In the genomic region with DNA sequence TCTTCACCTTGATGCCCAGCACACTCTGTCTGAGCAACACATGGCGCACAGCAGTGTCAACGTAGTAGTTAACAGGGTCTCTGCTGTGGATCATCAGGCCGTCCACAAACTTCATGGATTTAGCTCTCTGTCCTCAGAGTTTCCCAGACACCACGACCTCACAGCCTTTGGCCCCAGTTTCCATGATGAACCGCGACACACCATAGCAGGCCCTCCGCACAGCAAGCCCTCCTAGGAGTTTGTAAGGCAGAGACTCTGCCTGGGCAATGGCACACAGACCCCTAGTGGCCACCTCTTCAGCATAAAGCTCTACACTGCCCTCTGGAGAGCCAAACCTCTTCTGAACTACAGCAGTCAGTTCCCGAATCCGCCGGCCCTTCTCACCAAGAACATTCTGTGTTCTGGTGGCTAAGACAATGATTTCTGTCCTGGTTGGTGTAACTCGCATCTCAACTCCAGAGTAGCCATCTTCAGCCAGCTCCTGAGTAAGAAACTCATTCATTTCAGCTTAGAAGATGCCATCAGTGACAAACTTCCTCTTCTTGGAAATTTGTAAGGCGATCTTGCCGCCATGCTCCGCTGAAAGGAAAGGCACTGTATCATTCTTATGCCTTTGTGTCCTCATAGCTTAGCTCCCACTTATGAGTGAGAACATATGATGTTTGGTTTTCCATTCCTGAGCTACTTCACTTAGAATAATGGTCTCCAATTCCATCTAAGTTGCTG, we compare ENCODE assay signal across 9 cellular contexts. TPM values are rescaled to one million over a fixed set of nuclear protein-coding genes. Genes with fewer than 3 reads are reported as not detected.
DNase-seq lines count a peak whose midpoint lies in the region; ATAC-seq, FAIRE-seq and TF ChIP-seq lines count a peak whose summit lies in the region.
"Not testable (repeated sequence)": the region's sequence is repeated elsewhere in the genome, so short reads cannot be mapped to it uniquely, and the experiment has no call there.
"Had no signal": no experiment of that assay in that cellular context is flagged by ENCODE, and none has a peak within 500 bp of the region (broad histone marks: within the 10 kb centered on the region; RNA-seq: fewer than 3 reads in every experiment).

No MANE protein-coding gene starts in this region.

- TF ChIP-seq RAD21 in GM12878 (IDR thresholded peaks at IDR 0.05; ENCODE audit: insufficient read depth, low read depth, low read length) = peak; percentile 37; the same call in 1 of the 2 replicates

- not testable (repeated sequence) for TF ChIP-seq POLR2A in GM12878 (IDR thresholded peaks at IDR 0.05; ENCODE audit: low read depth, low read length)

- H3F3A ChIP-seq in MM.1S (ENCODE audit: insufficient read depth, low read length) = not testable (repeated sequence)

- H3K79me2 ChIP-seq in MM.1S (ENCODE audit: low read length); GM12878 (ENCODE audit: control insufficient read depth, insufficient read depth, low read length): not testable (repeated sequence)

- intact Hi-C loops in Calu3 (cut with micrococcal nuclease; ENCODE audit: unreplicated experiment); Panc1 (cut with micrococcal nuclease; ENCODE audit: unreplicated experiment); lower lobe of right lung (cut with DNase I): not testable (repeated sequence)
- intact Hi-C loops in GM12878 (cut with micrococcal nuclease; ENCODE audit: unreplicated experiment) = loop anchor here (2.0 kb wide), 1 partner anchor 62 kb away; no protein-coding TSS in a partner anchor

- not testable (repeated sequence) for H3K36me3 Mint-ChIP-seq in Calu3 (ENCODE audit: insufficient read depth, unreplicated experiment); stimulated activated effector memory CD8-positive, alpha-beta T cell treated with anti-CD3 and anti-CD28 coated beads, Interleukin-12 subunit alpha, Interleukin-12 subunit beta, amount 100 ng/mL, for 72 hours

- RAD21 ChIA-PET in GM12878 (lab: Charles Lee; ENCODE audit: unreplicated experiment) = interaction anchor here (1.7 kb wide), 1 partner anchor 63 kb away, joined by 9 read pairs; no protein-coding TSS in a partner anchor

- H3K27me3 Mint-ChIP-seq in Calu3 (ENCODE audit: unreplicated experiment) = not testable (repeated sequence)

- peak; percentile 25 for TF ChIP-seq CTCF in Calu3 (IDR thresholded peaks at IDR 0.05; ENCODE audit: unreplicated experiment)
- peak; percentile 29 for TF ChIP-seq CTCF in GM20000 (IDR thresholded peaks at IDR 0.05; ENCODE audit: extremely low read depth, missing control alignments)
- TF ChIP-seq CTCF in MM.1S (IDR thresholded peaks at IDR 0.05; ENCODE audit: low read length) = peak; percentile 34
- peak; percentile 57 for TF ChIP-seq CTCF in Panc1 (IDR thresholded peaks at IDR 0.05)
- peak; percentile 33 to 59 (median 41); a peak in 5 of 6 replicates for TF ChIP-seq CTCF in GM12878 (IDR thresholded peaks at IDR 0.05 in 2 of 3, conservative IDR thresholded peaks at IDR 0.05 in 1 of 3; ENCODE audit: control insufficient read depth in 2 of 3, extremely low read depth in 1 of 3, insufficient read depth in 1 of 3, low read depth in 3 of 3, low read length in 3 of 3)
- TF ChIP-seq CTCF in foreskin keratinocyte (conservative IDR thresholded peaks at IDR 0.05) = peak; percentile 55
- peak; percentile 26 for TF ChIP-seq CTCF in lower lobe of right lung (IDR thresholded peaks at IDR 0.05)

- peak; percentile 8 for DNase-seq in Calu3
- DNase-seq in GM20000 (ENCODE audit: low spot score) = peak; percentile 42
- DNase-seq in MM.1S; GM12878 (ENCODE audit: low read depth, low spot score); foreskin keratinocyte; lower lobe of right lung; stimulated activated effector memory CD8-positive, alpha-beta T cell treated with anti-CD3 and anti-CD28 coated beads, Interleukin-12 subunit alpha, Interleukin-12 subunit beta, amount 100 ng/mL, for 72 hours (ENCODE audit: low spot score in 2 of 2): not testable (repeated sequence)
- DNase-seq in Panc1 (ENCODE audit: low read depth, low spot score) = peak; percentile 8

- H3K27me3 ChIP-seq in MM.1S (replicated peaks; ENCODE audit: insufficient read depth, low read length); Panc1 (ENCODE audit: control insufficient read depth, insufficient read depth, low read length); GM12878 (replicated peaks in 1 of 2; ENCODE audit: control insufficient read depth in 2 of 2, insufficient read depth in 2 of 2, low read length in 1 of 2); foreskin keratinocyte; lower lobe of right lung (ENCODE audit: low read depth): not testable (repeated sequence)

- in situ Hi-C loops in Panc1 (cut with HindIII; ENCODE audit: low pct_unique_long_range_greater_than_20kb, low sequenced_read_pairs); GM12878 (cut with MboI): not testable (repeated sequence)

- H3K9me3 ChIP-seq in MM.1S (replicated peaks; ENCODE audit: insufficient read depth, low read length); Panc1 (ENCODE audit: control insufficient read depth, insufficient read depth, low read depth, low read length); GM12878 (replicated peaks; ENCODE audit: control insufficient read depth, insufficient read depth, low read length); lower lobe of right lung: not testable (repeated sequence)

- SMC1A ChIA-PET in GM12878 (lab: Charles Lee; ENCODE audit: uncharacterized antibody, unreplicated experiment) = interaction anchor here (0.9 to 3.8 kb wide), 3 partner anchors 15 to 611 kb away, joined by 3 to 30 read pairs (median 6); no protein-coding TSS in a partner anchor

- not testable (repeated sequence) for H3K9me3 Mint-ChIP-seq in Calu3 (ENCODE audit: low read depth, unreplicated experiment); stimulated activated effector memory CD8-positive, alpha-beta T cell treated with anti-CD3 and anti-CD28 coated beads, Interleukin-12 subunit alpha, Interleukin-12 subunit beta, amount 100 ng/mL, for 72 hours

- H3K9ac ChIP-seq in MM.1S (ENCODE audit: low read length); GM12878 (ENCODE audit: control insufficient read depth, insufficient read depth, low read length): not testable (repeated sequence)

- H3K27ac ChIP-seq in MM.1S (ENCODE audit: low read length); Panc1 (ENCODE audit: low read length); GM12878 (ENCODE audit: control insufficient read depth, insufficient read depth); foreskin keratinocyte; lower lobe of right lung: not testable (repeated sequence)

- not testable (repeated sequence) for H3K36me3 ChIP-seq in MM.1S (replicated peaks; ENCODE audit: insufficient read depth, low read length); Panc1 (ENCODE audit: control insufficient read depth, insufficient read depth, low read length); GM12878 (ENCODE audit: control insufficient read depth in 2 of 2, insufficient read depth in 2 of 2, low read length in 1 of 2); lower lobe of right lung

- not testable (repeated sequence) for H3K4me2 ChIP-seq in MM.1S (ENCODE audit: low read depth, low read length); GM12878 (ENCODE audit: control insufficient read depth, insufficient read depth)

- WGBS in GM12878 (ENCODE audit: insufficient coverage, insufficient replicate concordance, low lambda C conversion rate, missing lambda C conversion rate) = 57% methylated on average over 14 of the region's 14 CpGs

- H3K4me3 ChIP-seq in MM.1S (ENCODE audit: low read length); Panc1 (ENCODE audit: low read depth in 2 of 2, low read length in 2 of 2); GM12878; lower lobe of right lung: not testable (repeated sequence)

- H3K4me3 Mint-ChIP-seq in Calu3 (ENCODE audit: low read depth, unreplicated experiment); stimulated activated effector memory CD8-positive, alpha-beta T cell treated with anti-CD3 and anti-CD28 coated beads, Interleukin-12 subunit alpha, Interleukin-12 subunit beta, amount 100 ng/mL, for 72 hours: not testable (repeated sequence)

- H3K4me1 Mint-ChIP-seq in Calu3 (ENCODE audit: low read depth, unreplicated experiment); stimulated activated effector memory CD8-positive, alpha-beta T cell treated with anti-CD3 and anti-CD28 coated beads, Interleukin-12 subunit alpha, Interleukin-12 subunit beta, amount 100 ng/mL, for 72 hours: not testable (repeated sequence)

- H4K20me1 ChIP-seq in MM.1S (ENCODE audit: insufficient read depth, low read length); GM12878 (ENCODE audit: control insufficient read depth, insufficient read depth): not testable (repeated sequence)

- not testable (repeated sequence) for H2AFZ ChIP-seq in MM.1S (ENCODE audit: low read length); GM12878 (ENCODE audit: control insufficient read depth, low read depth, low read length)

- H3K9me2 ChIP-seq in MM.1S (replicated peaks; ENCODE audit: insufficient read depth, low read length) = not testable (repeated sequence)

- ATAC-seq in Panc1 (peak; percentile 72; the same call in 1 of the 2 replicates), GM12878 (peak; percentile 95), foreskin keratinocyte (peak; percentile 41), lower lobe of right lung (peak; percentile 39 to 57)
- peak; percentile 48 for ATAC-seq in stimulated activated effector memory CD8-positive, alpha-beta T cell treated with anti-CD3 and anti-CD28 coated beads, Interleukin-12 subunit alpha, Interleukin-12 subunit beta, amount 100 ng/mL, for 72 hours

- POLR2A ChIA-PET in Panc1 (lab: Charles Lee) = not testable (repeated sequence)
- POLR2A ChIA-PET in GM12878 (lab: Charles Lee) = interaction anchor here (1.0 kb wide), 1 partner anchor 61 kb away, joined by 3 read pairs; no protein-coding TSS in a partner anchor

- H3K4me1 ChIP-seq in MM.1S (ENCODE audit: low read length); Panc1 (ENCODE audit: control insufficient read depth, insufficient read depth, low read length); GM12878 (ENCODE audit: control insufficient read depth, insufficient read depth, low read length); foreskin keratinocyte; lower lobe of right lung: not testable (repeated sequence)

- FAIRE-seq in GM12878 (lab: Jason Lieb, UNC) = peak; percentile 78

- TF ChIP-seq EP300 in GM12878 (IDR thresholded peaks at IDR 0.05; ENCODE audit: borderline replicate concordance in 1 of 2, control insufficient read depth in 1 of 2, low read depth in 2 of 2, low read length in 2 of 2) = not testable (repeated sequence)

- H3K27ac Mint-ChIP-seq in Calu3 (ENCODE audit: unreplicated experiment); stimulated activated effector memory CD8-positive, alpha-beta T cell treated with anti-CD3 and anti-CD28 coated beads, Interleukin-12 subunit alpha, Interleukin-12 subunit beta, amount 100 ng/mL, for 72 hours: not testable (repeated sequence)

- not testable (repeated sequence) for BruUV-seq in Calu3 (replicated peaks; lab: Mats Ljungman, UMichigan); Panc1 (replicated peaks; lab: Mats Ljungman, UMichigan); GM12878 (replicated peaks; lab: Mats Ljungman, UMichigan)

- CTCF ChIA-PET in Calu3 (lab: Charles Lee) = not testable (repeated sequence)
- CTCF ChIA-PET in Panc1 (lab: Charles Lee) (interaction anchor here (0.7 kb wide), 1 partner anchor 121 kb away, joined by 4 read pairs; no protein-coding TSS in a partner anchor), GM12878 (lab: Yijun Ruan, JAX) (interaction anchor here (0.7 to 8.4 kb wide), 6 partner anchors 9 to 591 kb away, joined by 3 to 83 read pairs (median 3); no protein-coding TSS in a partner anchor)

RNA-seq across cellular contexts. Expression of gene SSR1, which starts 26.2 kb away (rescaled TPM):
- total RNA-seq in Calu3 (2022) (96.2 and 115 TPM in 2 replicates), Panc1 (2021; ENCODE audit: unreplicated experiment) (119 TPM), GM12878 (2014; rRNA removed) (42.0 and 48.6 TPM in 2 replicates), GM12878 (2014; rRNA removed; fragmentation: Illumina TruSeq; extraction: Trizol) (61.1 and 63.5 TPM in 2 replicates), GM12878 (2021) (131 and 132 TPM in 2 replicates), foreskin keratinocyte (126 and 142 TPM in 2 replicates), lower lobe of right lung (127 TPM)
- 123 TPM for polyA plus RNA-seq in Panc1 (2012; ENCODE audit: insufficient read length)
- 75.6 and 78.6 TPM in 2 replicates for total RNA-seq in GM12878 (2013; cell fraction: nucleolus; rRNA removed)
- 70.3 TPM for polyA plus RNA-seq in GM12878 (2011; ENCODE audit: low read depth)
- polyA plus RNA-seq in GM12878 (2011; rRNA removed) (165 and 224 TPM in 2 replicates), GM12878 (2014; fragmentation: Illumina TruSeq; extraction: Trizol) (120 and 125 TPM in 2 replicates), GM12878 (2014; fragmentation: Nextera tagmentation; extraction: Ambion mirVana) (100 to 1,000 TPM; 123 to 151 TPM), GM12878 (2014; rRNA removed) (69.6 and 93.3 TPM in 2 replicates), GM12878 (2016; fragmentation: Nextera tagmentation; extraction: Ambion mirVana) (100 to 1,000 TPM; 201 to 209 TPM), foreskin keratinocyte (57.1 and 62.9 TPM in 2 replicates)
- 62.3 and 76.2 TPM in 2 replicates for polyA plus RNA-seq in GM12878 (2011; cell fraction: cytosol; rRNA removed)
- polyA plus RNA-seq in GM12878 (2011; cell fraction: nucleus; rRNA removed) = 58.9 and 74.6 TPM in 2 replicates
- 118 and 133 TPM in 2 replicates for polyA plus RNA-seq in GM12878 (2012)
- 83.2 and 145 TPM in 2 replicates for polyA minus RNA-seq in GM12878 (2011; rRNA and poly(A)+ RNA removed)
- 44.9 and 52.2 TPM in 2 replicates for polyA minus RNA-seq in GM12878 (2011; cell fraction: cytosol; rRNA and poly(A)+ RNA removed)
- 10.9 and 20.8 TPM in 2 replicates for polyA minus RNA-seq in GM12878 (2011; cell fraction: nucleus; rRNA and poly(A)+ RNA removed)

RNA-seq across cellular contexts. Expression of gene CAGE1, which starts 50.4 kb away (rescaled TPM):
- not detected in 2 replicates for total RNA-seq in Calu3 (2022)
- total RNA-seq in Panc1 (2021; ENCODE audit: unreplicated experiment) = not detected
- polyA plus RNA-seq in Panc1 (2012; ENCODE audit: insufficient read length) = not detected
- total RNA-seq in GM12878 (2013; cell fraction: nucleolus; rRNA removed) = 0.27 and 0.37 TPM in 2 replicates
- 0.11 TPM in 2 replicates for total RNA-seq in GM12878 (2014; rRNA removed)
- total RNA-seq in GM12878 (2014; rRNA removed; fragmentation: Illumina TruSeq; extraction: Trizol) = 0.09 TPM in 2 replicates
- total RNA-seq in GM12878 (2021) = 0.08 and 0.21 TPM in 2 replicates
- polyA plus RNA-seq in GM12878 (2011; ENCODE audit: low read depth) = not detected
- not detected in 2 replicates for polyA plus RNA-seq in GM12878 (2011; rRNA removed)
- polyA plus RNA-seq in GM12878 (2011; cell fraction: cytosol; rRNA removed) = 0.03 TPM in 1 of 2 replicates, not detected in the other
- 0.04 and 0.10 TPM in 2 replicates for polyA plus RNA-seq in GM12878 (2011; cell fraction: nucleus; rRNA removed)
- 0.14 TPM in 1 of 2 replicates, not detected in the other for polyA plus RNA-seq in GM12878 (2012)
- polyA plus RNA-seq in GM12878 (2014; fragmentation: Illumina TruSeq; extraction: Trizol) = not detected in 2 replicates
- under 1 TPM in 1 of 2 experiments, not detected in 1; 0.05 TPM for polyA plus RNA-seq in GM12878 (2014; fragmentation: Nextera tagmentation; extraction: Ambion mirVana)
- 0.03 and 0.06 TPM in 2 replicates for polyA plus RNA-seq in GM12878 (2014; rRNA removed)
- under 1 TPM; 0.08 to 0.42 TPM for polyA plus RNA-seq in GM12878 (2016; fragmentation: Nextera tagmentation; extraction: Ambion mirVana)
- 0.26 and 0.29 TPM in 2 replicates for polyA minus RNA-seq in GM12878 (2011; rRNA and poly(A)+ RNA removed)
- polyA minus RNA-seq in GM12878 (2011; cell fraction: cytosol; rRNA and poly(A)+ RNA removed) = 0.40 TPM in 1 of 2 replicates, not detected in the other
- polyA minus RNA-seq in GM12878 (2011; cell fraction: nucleus; rRNA and poly(A)+ RNA removed) = 2.3 and 2.5 TPM in 2 replicates
- total RNA-seq in foreskin keratinocyte = 0.07 and 0.20 TPM in 2 replicates
- polyA plus RNA-seq in foreskin keratinocyte = 0.01 and 0.03 TPM in 2 replicates
- not detected for total RNA-seq in lower lobe of right lung
- polyA plus RNA-seq: neural cell had no signal

RNA-seq across cellular contexts. Expression of gene RIOK1, which starts 50.4 kb away (rescaled TPM):
- total RNA-seq in Calu3 (2022) = 13.3 and 16.1 TPM in 2 replicates
- 30.0 TPM for total RNA-seq in Panc1 (2021; ENCODE audit: unreplicated experiment)
- 17.2 TPM for polyA plus RNA-seq in Panc1 (2012; ENCODE audit: insufficient read length)
- total RNA-seq in GM12878 (2013; cell fraction: nucleolus; rRNA removed) = 64.2 and 67.2 TPM in 2 replicates
- 36.2 and 44.6 TPM in 2 replicates for total RNA-seq in GM12878 (2014; rRNA removed)
- total RNA-seq in GM12878 (2014; rRNA removed; fragmentation: Illumina TruSeq; extraction: Trizol) = 29.8 and 32.0 TPM in 2 replicates
- 29.9 and 30.6 TPM in 2 replicates for total RNA-seq in GM12878 (2021)
- polyA plus RNA-seq in GM12878 (2011; ENCODE audit: low read depth) = 14.5 TPM
- 12.2 and 16.1 TPM in 2 replicates for polyA plus RNA-seq in GM12878 (2011; rRNA removed)
- 26.5 and 28.2 TPM in 2 replicates for polyA plus RNA-seq in GM12878 (2011; cell fraction: cytosol; rRNA removed)
- polyA plus RNA-seq in GM12878 (2011; cell fraction: nucleus; rRNA removed) = 33.6 and 40.0 TPM in 2 replicates
- 18.0 and 23.1 TPM in 2 replicates for polyA plus RNA-seq in GM12878 (2012)
- 35.4 and 43.0 TPM in 2 replicates for polyA plus RNA-seq in GM12878 (2014; fragmentation: Illumina TruSeq; extraction: Trizol)
- 10 to 100 TPM; 31.0 to 40.2 TPM for polyA plus RNA-seq in GM12878 (2014; fragmentation: Nextera tagmentation; extraction: Ambion mirVana)
- 27.5 and 29.2 TPM in 2 replicates for polyA plus RNA-seq in GM12878 (2014; rRNA removed)
- 10 to 100 TPM; 35.8 to 40.3 TPM for polyA plus RNA-seq in GM12878 (2016; fragmentation: Nextera tagmentation; extraction: Ambion mirVana)
- 17.6 and 27.1 TPM in 2 replicates for polyA minus RNA-seq in GM12878 (2011; rRNA and poly(A)+ RNA removed)
- polyA minus RNA-seq in GM12878 (2011; cell fraction: cytosol; rRNA and poly(A)+ RNA removed) = 6.4 and 10.2 TPM in 2 replicates
- polyA minus RNA-seq in GM12878 (2011; cell fraction: nucleus; rRNA and poly(A)+ RNA removed) = 26.1 and 33.0 TPM in 2 replicates
- total RNA-seq in foreskin keratinocyte = 19.8 and 23.5 TPM in 2 replicates
- polyA plus RNA-seq in foreskin keratinocyte = 11.8 and 14.7 TPM in 2 replicates
- 16.5 TPM for total RNA-seq in lower lobe of right lung

Comparison
In these comparisons a context has a peak if more than half of its experiments do, and no peak if none do; other contexts are left out.
1. ATAC-seq: peak in every context shown above with its lines; median percentile 95 in GM12878; 72 in Panc1; 48 in lower lobe of right lung; 48 in stimulated activated effector memory CD8-positive, alpha-beta T cell treated with anti-CD3 and anti-CD28 coated beads, Interleukin-12 subunit alpha, Interleukin-12 subunit beta, amount 100 ng/mL, for 72 hours; 41 in foreskin keratinocyte.